Comparison of ENCODE assay signal across 8 cellular contexts in genomic region chrX:31038585-31039326, GRCh38. TPM values are rescaled to one million over a fixed set of nuclear protein-coding genes. Genes with fewer than 3 reads are reported as not detected.
DNase-seq lines count a peak whose midpoint lies in the region; ATAC-seq and TF ChIP-seq lines count a peak whose summit lies in the region.

No MANE protein-coding gene starts in this region.

- H3K4me1 Mint-ChIP-seq in H9: no peaks in the 10 kb centered on the region; a peak in 1 of 4 replicates
- peaks cover 18% of the 10 kb centered on the region for H3K4me1 Mint-ChIP-seq in brain
- no peaks in the 10 kb centered on the region for H3K4me1 Mint-ChIP-seq in effector memory CD8-positive, alpha-beta T cell (ENCODE audit: low read depth in 2 of 2)

- TF ChIP-seq CTCF in H9 (conservative IDR thresholded peaks at IDR 0.05): peak; percentile 68
- TF ChIP-seq CTCF in brain (conservative IDR thresholded peaks at IDR 0.05): peak; percentile 61 to 71
- peak; percentile 43 for TF ChIP-seq CTCF in upper lobe of right lung (IDR thresholded peaks at IDR 0.05)

- intact Hi-C loops in upper lobe of right lung (cut with DNase I): no loop called here

- H3T11ph ChIP-seq in H9 (ENCODE audit: low read length): no peak overlapping the region

- no peak overlapping the region for H3K56ac ChIP-seq in H9 (ENCODE audit: insufficient read length, low read depth, low read length)

- H2BK12ac ChIP-seq in H9 (ENCODE audit: insufficient read length, low read depth, low read length): no peak overlapping the region

- no peak overlapping the region for H2BK5ac ChIP-seq in H9 (ENCODE audit: insufficient read length, low read length)

- no peak overlapping the region for H4K91ac ChIP-seq in H9 (ENCODE audit: insufficient read length, low read depth, low read length)

- H3K27me3 Mint-ChIP-seq in H9 (ENCODE audit: low read depth): no peaks in the 10 kb centered on the region
- H3K27me3 Mint-ChIP-seq in brain: no peaks in the 10 kb centered on the region
- no peaks in the 10 kb centered on the region for H3K27me3 Mint-ChIP-seq in effector memory CD8-positive, alpha-beta T cell

- WGBS in H9 (ENCODE audit: extremely low coverage, insufficient read length, low lambda C conversion rate): no CpG with 5 or more reads among the region's 6 CpGs

- no peak overlapping the region for H3K18ac ChIP-seq in H9 (ENCODE audit: insufficient read length, low read depth, low read length)

- no peaks in the 10 kb centered on the region for H3K23me2 ChIP-seq in H9 (ENCODE audit: insufficient read length, low read depth, low read length, poor library complexity, severe bottlenecking)

- no peak overlapping the region for H2BK15ac ChIP-seq in H9 (ENCODE audit: low read depth, low read length)

- H3K27ac ChIP-seq in H9 (ENCODE audit: insufficient read length, low read depth, low read length) (no peak overlapping the region), upper lobe of right lung (no peak overlapping the region)

- H2AK5ac ChIP-seq in H9 (ENCODE audit: insufficient read length, low read length): no peak overlapping the region

- H3K27me3 ChIP-seq in H9 (ENCODE audit: insufficient read depth, low read length): no peaks in the 10 kb centered on the region
- no peaks in the 10 kb centered on the region for H3K27me3 ChIP-seq in upper lobe of right lung

- no peak overlapping the region for H3K4ac ChIP-seq in H9 (ENCODE audit: low read depth, low read length)

- H2BK120ac ChIP-seq in H9 (ENCODE audit: low read depth, low read length, poor library complexity, severe bottlenecking): no peak overlapping the region

- H2BK20ac ChIP-seq in H9 (ENCODE audit: low read depth, low read length, poor library complexity, severe bottlenecking): no peak overlapping the region

- H3K9me3 Mint-ChIP-seq in H9: peaks cover 40 to 44% of the 10 kb centered on the region in 2 experiments
- H3K9me3 Mint-ChIP-seq in brain: peaks cover 0 to 2% (median 0%) of the 10 kb centered on the region in 5 experiments
- no peaks in the 10 kb centered on the region for H3K9me3 Mint-ChIP-seq in effector memory CD8-positive, alpha-beta T cell

- no peak overlapping the region for H3K9ac ChIP-seq in H9 (ENCODE audit: extremely low read depth, insufficient read length, low read length)

- H3K36me3 ChIP-seq in upper lobe of right lung: no peaks in the 10 kb centered on the region

- H2AFZ ChIP-seq in H9 (ENCODE audit: low read length): no peak overlapping the region

- DNase-seq in stimulated activated CD4-positive, alpha-beta T cell treated with anti-CD3 and anti-CD28 coated beads, Interleukin-15, amount 100 ng/mL, for 24 hours: peak; percentile 37
- no peak for DNase-seq in stimulated activated CD4-positive, alpha-beta T cell treated with anti-CD3 and anti-CD28 coated beads, Interleukin-1b, Interleukin-23, amount 100 ng/mL, for 48 hours
- DNase-seq in H9 (peak; percentile 28), MV-4-11 (lab: John Stamatoyannopoulos, UW) (peak; percentile 27), kidney tubule cell (ENCODE audit: low spot score) (peak; percentile 30), upper lobe of right lung (no peak)
- DNase-seq in effector memory CD8-positive, alpha-beta T cell: no peak

- no peak overlapping the region for H3K23ac ChIP-seq in H9 (ENCODE audit: insufficient read length, low read depth, low read length)

- H3K27ac Mint-ChIP-seq in H9 (no peak overlapping the region), brain (peak overlapping the region; percentile 23 to 91 (median 59))
- no peak overlapping the region for H3K27ac Mint-ChIP-seq in effector memory CD8-positive, alpha-beta T cell

- no peaks in the 10 kb centered on the region for H3K9me3 ChIP-seq in H9 (ENCODE audit: control insufficient read depth, low read depth, low read length)
- H3K9me3 ChIP-seq in upper lobe of right lung: no peaks in the 10 kb centered on the region

- H3K14ac ChIP-seq in H9 (ENCODE audit: insufficient read depth, low read length): no peak overlapping the region

- H4K5ac ChIP-seq in H9 (ENCODE audit: insufficient read length, low read depth, low read length): no peak overlapping the region

- H3K4me2 ChIP-seq in H9 (ENCODE audit: insufficient read depth, insufficient read length, low read length): no peak overlapping the region

- H3K4me1 ChIP-seq in H9 (ENCODE audit: insufficient read depth, low read length) (no peaks in the 10 kb centered on the region), upper lobe of right lung (no peaks in the 10 kb centered on the region)

- H3K4me3 Mint-ChIP-seq in H9 (no peak overlapping the region), brain (no peak overlapping the region)
- H3K4me3 Mint-ChIP-seq in effector memory CD8-positive, alpha-beta T cell: no peak overlapping the region

- H3K79me1 ChIP-seq in H9 (ENCODE audit: insufficient read depth, low read depth, low read length, poor library complexity, severe bottlenecking): no peaks in the 10 kb centered on the region

- no peak overlapping the region for H3K4me3 ChIP-seq in upper lobe of right lung

- no peaks in the 10 kb centered on the region for H3K79me2 ChIP-seq in H9 (ENCODE audit: insufficient read depth, low read length)

- no peaks in the 10 kb centered on the region for H4K20me1 ChIP-seq in H9 (ENCODE audit: control insufficient read depth, insufficient read depth, insufficient read length)

- no peak overlapping the region for H4K8ac ChIP-seq in H9 (replicated peaks; ENCODE audit: insufficient read length, low read depth, low read length)

- ATAC-seq in upper lobe of right lung: peak; percentile 61
- no peak for ATAC-seq in effector memory CD8-positive, alpha-beta T cell (replicated peaks)

- peaks cover 0 to 6% (median 2%) of the 10 kb centered on the region in 3 experiments; a peak in 4 of 7 replicates for H3K36me3 Mint-ChIP-seq in H9 (ENCODE audit: insufficient read depth in 1 of 3, low read depth in 3 of 3)
- H3K36me3 Mint-ChIP-seq in brain: no peaks in the 10 kb centered on the region
- no peaks in the 10 kb centered on the region for H3K36me3 Mint-ChIP-seq in effector memory CD8-positive, alpha-beta T cell (ENCODE audit: insufficient read depth)

RNA-seq across cellular contexts. Expression of gene FTHL17, which starts 33.1 kb away (rescaled TPM):
- total RNA-seq in H9 (2021) (not detected in 2 replicates), upper lobe of right lung (not detected)
- not detected for polyA plus RNA-seq in brain (ENCODE audit: insufficient read depth, low read depth, low replicate concordance)

Comparison
In these comparisons a context has a peak if more than half of its experiments do, and no peak if none do; other contexts are left out.
1. DNase-seq: peak in stimulated activated CD4-positive, alpha-beta T cell treated with anti-CD3 and anti-CD28 coated beads, Interleukin-15, amount 100 ng/mL, for 24 hours (single experiment), H9 (single experiment), MV-4-11 (single experiment) and kidney tubule cell (single experiment); none in stimulated activated CD4-positive, alpha-beta T cell treated with anti-CD3 and anti-CD28 coated beads, Interleukin-1b, Interleukin-23, amount 100 ng/mL, for 48 hours (single experiment), upper lobe of right lung (single experiment) and effector memory CD8-positive, alpha-beta T cell (0 of 3).
2. H3K27ac Mint-ChIP-seq: peak in brain (5 of 5); none in H9 (0 of 3) and effector memory CD8-positive, alpha-beta T cell (0 of 2).
3. Peak in every context shown above with its lines, with median percentiles within 50 percentile points of each other: CTCF ChIP-seq.